Comparison of ENCODE assay signal across 8 cellular contexts in the genomic region with DNA sequence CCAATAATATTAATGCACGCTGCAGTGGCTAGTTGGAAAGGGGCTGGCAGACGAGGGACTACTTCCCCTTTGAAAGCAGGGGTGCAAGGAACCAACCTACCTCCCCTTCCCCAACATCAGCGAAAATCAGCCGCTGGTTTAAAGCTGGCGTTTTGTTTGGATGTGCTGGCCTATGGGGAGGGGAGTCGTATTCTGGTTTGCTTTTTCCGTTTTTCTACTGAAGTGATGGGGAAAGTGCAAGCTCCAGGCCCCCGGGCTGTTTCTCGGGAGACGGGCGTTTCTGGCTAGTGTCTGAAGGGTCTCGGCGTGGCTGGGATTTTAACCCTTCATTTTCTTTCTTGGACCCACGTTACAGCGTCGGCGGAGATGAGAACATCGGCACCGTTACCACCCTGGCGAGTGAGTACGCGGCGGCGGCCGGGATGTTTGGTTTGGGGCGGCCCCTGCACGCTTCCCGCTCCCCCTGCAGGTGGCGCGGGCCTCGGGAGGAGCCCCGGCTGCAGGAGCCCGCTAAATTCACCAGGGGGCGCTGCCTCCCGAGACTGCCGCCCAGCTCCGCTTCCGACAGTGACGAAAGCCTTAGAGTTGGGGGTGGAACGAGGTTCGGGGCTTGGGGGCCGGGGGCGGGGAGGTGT.
DNase-seq lines count a peak whose midpoint lies in the region; ATAC-seq lines count a peak whose summit lies in the region.

No MANE protein-coding gene starts in this region.

- no peaks in the 10 kb centered on the region for H3K9me3 ChIP-seq in esophagus (ENCODE audit: control insufficient read depth in 2 of 2, insufficient read depth in 1 of 2, low read depth in 1 of 2, low read length in 1 of 2)
- H3K9me3 ChIP-seq in muscle layer of colon (ENCODE audit: low read length) = no peaks in the 10 kb centered on the region

- H3K4me3 ChIP-seq in esophagus (ENCODE audit: low read depth in 1 of 2, low read length in 2 of 2) (peak overlapping the region; percentile 8 to 61), muscle layer of colon (ENCODE audit: low read depth in 1 of 2, low read length in 2 of 2) (peak overlapping the region; percentile 88 to 90)

- 1 to 2% methylated on average over 43 of the region's 43 CpGs for WGBS in esophagus, 2 donors

- H3K27ac ChIP-seq in esophagus (ENCODE audit: low read depth in 2 of 2, low read length in 1 of 2) (peak overlapping the region; percentile 73 to 75), muscle layer of colon (ENCODE audit: low read depth, low read length) (peak overlapping the region; percentile 74)

- peak; percentile 96 for ATAC-seq in GM21619 (IDR thresholded peaks at IDR 0.05; ENCODE audit: unreplicated experiment)
- ATAC-seq in activated T-cell treated with anti-CD3 and anti-CD28 coated beads, Interleukin-2, amount 50 U/mL, for 4 hours = peak; percentile 97

- no peaks in the 10 kb centered on the region for H3K27me3 ChIP-seq in esophagus (ENCODE audit: control insufficient read depth in 1 of 2, insufficient read depth in 2 of 2, low read length in 2 of 2)
- no peaks in the 10 kb centered on the region for H3K27me3 ChIP-seq in muscle layer of colon (ENCODE audit: control insufficient read depth in 1 of 2, insufficient read depth in 2 of 2, low read length in 2 of 2)

- peak overlapping the region; percentile 89 to 97 (median 94) for H3K4me3 Mint-ChIP-seq in IgD-negative memory B cell
- H3K4me3 Mint-ChIP-seq in activated T-cell treated with anti-CD3 and anti-CD28 coated beads, Interleukin-2, amount 50 U/mL, for 4 hours = peak overlapping the region; percentile 87

- peaks cover 2% of the 10 kb centered on the region for H3K36me3 Mint-ChIP-seq in IgD-negative memory B cell
- H3K36me3 Mint-ChIP-seq in activated T-cell treated with anti-CD3 and anti-CD28 coated beads, Interleukin-2, amount 50 U/mL, for 4 hours (ENCODE audit: insufficient read depth) = no peaks in the 10 kb centered on the region

- peaks cover 0 to 4% (median 0%) of the 10 kb centered on the region in 3 donors for H3K9me3 Mint-ChIP-seq in IgD-negative memory B cell
- H3K9me3 Mint-ChIP-seq in activated T-cell treated with anti-CD3 and anti-CD28 coated beads, Interleukin-2, amount 50 U/mL, for 4 hours = peaks cover 5% of the 10 kb centered on the region

- peak; percentile 66 for DNase-seq in DMS153 (lab: John Stamatoyannopoulos, UW)
- DNase-seq in OCI-M1 (lab: John Stamatoyannopoulos, UW) = peak; percentile 91
- DNase-seq in activated T-cell treated with anti-CD3 and anti-CD28 coated beads, Interleukin-2, amount 50 U/mL, for 4 hours = peak; percentile 91
- peak; percentile 81 to 86 for DNase-seq in stimulated activated CD8-positive, alpha-beta memory T cell treated with anti-CD3 and anti-CD28 coated beads, Interleukin-7, amount 100 ng/mL, for 1 hour (ENCODE audit: low read depth in 2 of 2)

- H3K27ac Mint-ChIP-seq in IgD-negative memory B cell = peak overlapping the region; percentile 67 to 81 (median 71)

- peaks cover 6% of the 10 kb centered on the region for H3K27me3 Mint-ChIP-seq in IgD-negative memory B cell
- H3K27me3 Mint-ChIP-seq in activated T-cell treated with anti-CD3 and anti-CD28 coated beads, Interleukin-2, amount 50 U/mL, for 4 hours (ENCODE audit: low read depth) = peaks cover 4% of the 10 kb centered on the region

- peaks cover 0 to 2% of the 10 kb centered on the region in 2 donors for H3K4me1 ChIP-seq in esophagus (ENCODE audit: control insufficient read depth in 2 of 2, insufficient read depth in 2 of 2, low read length in 1 of 2)
- H3K4me1 ChIP-seq in muscle layer of colon (ENCODE audit: insufficient read depth, low read length) = peaks cover 3% of the 10 kb centered on the region

- peaks cover 0 to 13% (median 6%) of the 10 kb centered on the region in 3 donors for H3K4me1 Mint-ChIP-seq in IgD-negative memory B cell
- H3K4me1 Mint-ChIP-seq in activated T-cell treated with anti-CD3 and anti-CD28 coated beads, Interleukin-2, amount 50 U/mL, for 4 hours (ENCODE audit: low read depth) = peaks cover 13% of the 10 kb centered on the region

- peak overlapping the region; percentile 76 for H3K9ac ChIP-seq in muscle layer of colon (ENCODE audit: low read length)

- H3K36me3 ChIP-seq in esophagus (ENCODE audit: control insufficient read depth in 2 of 2, insufficient read depth in 2 of 2, low read length in 1 of 2) (no peaks in the 10 kb centered on the region), muscle layer of colon (ENCODE audit: insufficient read depth, low read length) (no peaks in the 10 kb centered on the region)

Comparison
In these comparisons a context has a peak if more than half of its experiments do, and no peak if none do; other contexts are left out.
1. Peak in every context shown above with its lines: DNase-seq, ATAC-seq, H3K4me3 ChIP-seq and H3K27ac ChIP-seq.